In the genomic region with DNA sequence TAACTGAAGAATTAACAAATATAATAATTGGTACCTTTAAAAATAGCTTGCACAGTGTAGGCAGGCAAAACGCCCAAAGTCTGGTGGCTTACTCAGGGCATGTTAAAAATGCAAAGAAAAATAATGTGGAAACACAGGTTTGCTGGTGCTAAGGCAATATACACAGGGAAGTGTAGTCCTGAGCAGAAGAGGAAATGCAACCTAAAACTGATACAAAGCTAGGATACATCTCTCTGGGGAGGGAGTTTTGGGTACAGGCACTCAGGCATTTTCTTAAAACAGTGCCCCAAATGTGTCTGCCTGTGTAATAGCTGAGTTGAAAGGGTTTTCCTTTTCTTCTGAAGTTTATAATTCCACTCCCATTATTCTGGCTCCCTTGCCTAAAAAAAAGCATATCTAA, we compare ENCODE assay signal across 1 cellular context.
TF ChIP-seq lines count a peak whose summit lies in the region.

No MANE protein-coding gene starts in this region.

TF ChIP-seq in H1, 55 proteins besides CTCF, POLR2A, EP300 and RAD21:
- TF ChIP-seq POLR2AphosphoS5 (IDR thresholded peaks at IDR 0.05; ENCODE audit: low read depth, low read length) (no peak), GABPA (IDR thresholded peaks at IDR 0.05; ENCODE audit: borderline replicate concordance, insufficient read depth, low read length) (no peak), SP4 (IDR thresholded peaks at IDR 0.05; ENCODE audit: low read length) (no peak), YY1 (IDR thresholded peaks at IDR 0.05; ENCODE audit: low read depth, low read length) (no peak), SIRT6 (IDR thresholded peaks at IDR 0.05; ENCODE audit: low read length) (no peak), CHD2 (IDR thresholded peaks at IDR 0.05; ENCODE audit: low read length) (no peak), SRF (IDR thresholded peaks at IDR 0.05; ENCODE audit: low read depth, low read length) (no peak)
- TF ChIP-seq, protein P1, sequence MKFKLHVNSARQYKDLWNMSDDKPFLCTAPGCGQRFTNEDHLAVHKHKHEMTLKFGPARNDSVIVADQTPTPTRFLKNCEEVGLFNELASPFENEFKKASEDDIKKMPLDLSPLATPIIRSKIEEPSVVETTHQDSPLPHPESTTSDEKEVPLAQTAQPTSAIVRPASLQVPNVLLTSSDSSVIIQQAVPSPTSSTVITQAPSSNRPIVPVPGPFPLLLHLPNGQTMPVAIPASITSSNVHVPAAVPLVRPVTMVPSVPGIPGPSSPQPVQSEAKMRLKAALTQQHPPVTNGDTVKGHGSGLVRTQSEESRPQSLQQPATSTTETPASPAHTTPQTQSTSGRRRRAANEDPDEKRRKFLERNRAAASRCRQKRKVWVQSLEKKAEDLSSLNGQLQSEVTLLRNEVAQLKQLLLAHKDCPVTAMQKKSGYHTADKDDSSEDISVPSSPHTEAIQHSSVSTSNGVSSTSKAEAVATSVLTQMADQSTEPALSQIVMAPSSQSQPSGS (IDR thresholded peaks at IDR 0.05; ENCODE audit: low read length), result no peak
- TF ChIP-seq, protein P2, sequence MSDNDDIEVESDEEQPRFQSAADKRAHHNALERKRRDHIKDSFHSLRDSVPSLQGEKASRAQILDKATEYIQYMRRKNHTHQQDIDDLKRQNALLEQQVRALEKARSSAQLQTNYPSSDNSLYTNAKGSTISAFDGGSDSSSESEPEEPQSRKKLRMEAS (IDR thresholded peaks at IDR 0.05), result no peak
